ENCODE assay signal across 9 cellular contexts in the genomic region with DNA sequence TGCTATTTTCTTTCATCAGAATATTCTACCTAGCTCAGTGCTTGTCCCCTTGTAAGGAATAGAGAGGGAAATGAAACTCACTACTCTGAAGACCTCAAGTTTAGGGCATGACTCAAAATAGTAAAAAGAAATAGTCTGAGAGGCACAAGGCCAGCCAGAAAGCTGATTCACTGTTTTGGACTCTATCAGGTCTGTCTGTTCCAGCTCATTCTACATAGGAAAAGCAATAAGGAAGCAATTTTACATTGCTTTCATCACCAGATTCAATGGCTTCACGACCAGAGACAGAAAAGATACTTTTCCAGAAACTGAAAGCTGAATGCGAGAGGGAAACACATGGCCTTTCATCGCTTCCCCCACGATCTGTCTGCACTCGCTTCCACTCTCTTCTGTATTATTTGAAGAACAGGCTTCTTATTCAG.
DNase-seq lines count a peak whose midpoint lies in the region; ATAC-seq and TF ChIP-seq lines count a peak whose summit lies in the region.
"Had no signal": no experiment of that assay in that cellular context is flagged by ENCODE, and none has a peak within 500 bp of the region (broad histone marks: within the 10 kb centered on the region; RNA-seq: fewer than 3 reads in every experiment).

No MANE protein-coding gene starts in this region.

- WGBS in SK-N-SH (ENCODE audit: low lambda C conversion rate): 60% methylated on average over 5 of the region's 5 CpGs
- WGBS in lung, 2 donors: 61 to 63% methylated on average over 5 of the region's 5 CpGs

- no peak for TF ChIP-seq EP300 in SK-N-SH (IDR thresholded peaks at IDR 0.05; ENCODE audit: borderline replicate concordance in 1 of 2, low read depth in 1 of 2, low read length in 1 of 2)

- TF ChIP-seq RAD21 in SK-N-SH (IDR thresholded peaks at IDR 0.05; ENCODE audit: low read length): no peak

- peaks cover 0 to 5% of the 10 kb centered on the region in 2 experiments; a peak in 1 of 4 replicates for H3K4me1 ChIP-seq in SK-N-SH (ENCODE audit: control insufficient read depth in 1 of 2, insufficient read depth in 2 of 2, low read depth in 1 of 2, low read length in 1 of 2)
- H3K4me1 ChIP-seq in lung (ENCODE audit: control insufficient read depth in 2 of 2, insufficient read depth in 2 of 2, low read length in 2 of 2): peaks cover 0 to 6% of the 10 kb centered on the region in 2 donors

- H3K9me3 ChIP-seq in SK-N-SH: no peaks in the 10 kb centered on the region
- H3K9me3 ChIP-seq in lung (ENCODE audit: control insufficient read depth in 2 of 2, insufficient read depth in 1 of 2, low read length in 1 of 2): no peaks in the 10 kb centered on the region

- H3K36me3 ChIP-seq in SK-N-SH (replicated peaks in 1 of 2; ENCODE audit: control insufficient read depth in 1 of 2, insufficient read depth in 2 of 2, low read length in 1 of 2) (no peaks in the 10 kb centered on the region), lung (ENCODE audit: control insufficient read depth in 2 of 2, insufficient read depth in 2 of 2, low read length in 2 of 2) (no peaks in the 10 kb centered on the region)

- peak overlapping the region; percentile 9; the same call in 1 of the 2 replicates for H3K4me2 ChIP-seq in SK-N-SH

- POLR2A ChIA-PET in SK-N-SH (lab: Yijun Ruan, JAX): no interaction called here

- DNase-seq in SK-N-SH (no peak), lung (ENCODE audit: low spot score) (no peak), GOT3 (lab: John Stamatoyannopoulos, UW) (no peak), NCI-H82 (lab: John Stamatoyannopoulos, UW) (no peak)
- no peak for DNase-seq in NK-92 treated with Interleukin-12 subunit alpha and Interleukin-12 subunit beta, amount 100 ng/mL, for 24 hours (lab: John Stamatoyannopoulos, UW)
- DNase-seq in stimulated activated CD8-positive, alpha-beta memory T cell treated with anti-CD3 and anti-CD28 coated beads, Interleukin-4, amount 100 ng/mL, for 48 hours: no peak

- H3K27ac ChIP-seq in SK-N-SH (ENCODE audit: low read depth in 2 of 2, low read length in 1 of 2): peak overlapping the region in 1 of 2 experiments; percentile 65; a peak in 2 of 4 replicates
- H3K27ac ChIP-seq in lung (ENCODE audit: low read depth in 1 of 2, low read length in 1 of 2): peak overlapping the region in 1 of 2 donors; percentile 40

- H3F3A ChIP-seq in SK-N-SH (replicated peaks; ENCODE audit: insufficient read depth): peaks cover 13% of the 10 kb centered on the region

- H3K79me2 ChIP-seq in SK-N-SH (ENCODE audit: insufficient read depth): no peaks in the 10 kb centered on the region

- TF ChIP-seq CTCF in SK-N-SH (IDR thresholded peaks at IDR 0.05) (no peak), lung (IDR thresholded peaks at IDR 0.05; ENCODE audit: control extremely low read depth, extremely low read depth) (no peak)

- no peaks in the 10 kb centered on the region for H3K9me2 ChIP-seq in SK-N-SH

- H3K9ac ChIP-seq in SK-N-SH: no peak overlapping the region

- CTCF ChIA-PET in SK-N-SH (lab: Yijun Ruan, JAX): interaction anchor here (0.8 kb wide), 1 partner anchor 66 kb away, joined by 4 read pairs; no protein-coding TSS in a partner anchor

- ATAC-seq in GM18520 (IDR thresholded peaks at IDR 0.05; ENCODE audit: unreplicated experiment) (peak; percentile 97), HG02970 (IDR thresholded peaks at IDR 0.05; ENCODE audit: low FRiP score, unreplicated experiment) (peak; percentile 99), lung (ENCODE audit: insufficient read depth, low FRiP score) (peak; percentile 53)
- ATAC-seq: K562 had no signal

- H3K27me3 ChIP-seq in SK-N-SH (ENCODE audit: insufficient read depth): no peaks in the 10 kb centered on the region
- H3K27me3 ChIP-seq in lung (ENCODE audit: control insufficient read depth, insufficient read depth): no peaks in the 10 kb centered on the region

- H4K20me1 ChIP-seq in SK-N-SH (ENCODE audit: insufficient read depth): no peaks in the 10 kb centered on the region

- H3K4me3 ChIP-seq in SK-N-SH (ENCODE audit: low read depth in 2 of 2, low read length in 1 of 2) (no peak overlapping the region), lung (no peak overlapping the region)
- H3K4me3 ChIP-seq: K562 had no signal

- no peak overlapping the region; the same call in 1 of the 2 replicates for H2AFZ ChIP-seq in SK-N-SH (ENCODE audit: low read depth)

TF ChIP-seq in SK-N-SH, 30 proteins besides CTCF, POLR2A, EP300 and RAD21:
- TF ChIP-seq NFIC (IDR thresholded peaks at IDR 0.05; ENCODE audit: borderline replicate concordance) (peak; percentile 54; the same call in 1 of the 2 replicates), MXI1 (IDR thresholded peaks at IDR 0.05; ENCODE audit: low read depth, low read length) (no peak), CHD2 (IDR thresholded peaks at IDR 0.05; ENCODE audit: low read length, partially characterized antibody) (no peak), FOSL2 (IDR thresholded peaks at IDR 0.05; ENCODE audit: borderline replicate concordance, low read depth) (peak; percentile 62; the same call in 1 of the 2 replicates), JUND (IDR thresholded peaks at IDR 0.05) (peak; percentile 25), TCF12 (IDR thresholded peaks at IDR 0.05) (peak; percentile 42), MEF2A (IDR thresholded peaks at IDR 0.05; ENCODE audit: borderline replicate concordance, low read depth) (no peak)
- TF ChIP-seq, protein P1, sequence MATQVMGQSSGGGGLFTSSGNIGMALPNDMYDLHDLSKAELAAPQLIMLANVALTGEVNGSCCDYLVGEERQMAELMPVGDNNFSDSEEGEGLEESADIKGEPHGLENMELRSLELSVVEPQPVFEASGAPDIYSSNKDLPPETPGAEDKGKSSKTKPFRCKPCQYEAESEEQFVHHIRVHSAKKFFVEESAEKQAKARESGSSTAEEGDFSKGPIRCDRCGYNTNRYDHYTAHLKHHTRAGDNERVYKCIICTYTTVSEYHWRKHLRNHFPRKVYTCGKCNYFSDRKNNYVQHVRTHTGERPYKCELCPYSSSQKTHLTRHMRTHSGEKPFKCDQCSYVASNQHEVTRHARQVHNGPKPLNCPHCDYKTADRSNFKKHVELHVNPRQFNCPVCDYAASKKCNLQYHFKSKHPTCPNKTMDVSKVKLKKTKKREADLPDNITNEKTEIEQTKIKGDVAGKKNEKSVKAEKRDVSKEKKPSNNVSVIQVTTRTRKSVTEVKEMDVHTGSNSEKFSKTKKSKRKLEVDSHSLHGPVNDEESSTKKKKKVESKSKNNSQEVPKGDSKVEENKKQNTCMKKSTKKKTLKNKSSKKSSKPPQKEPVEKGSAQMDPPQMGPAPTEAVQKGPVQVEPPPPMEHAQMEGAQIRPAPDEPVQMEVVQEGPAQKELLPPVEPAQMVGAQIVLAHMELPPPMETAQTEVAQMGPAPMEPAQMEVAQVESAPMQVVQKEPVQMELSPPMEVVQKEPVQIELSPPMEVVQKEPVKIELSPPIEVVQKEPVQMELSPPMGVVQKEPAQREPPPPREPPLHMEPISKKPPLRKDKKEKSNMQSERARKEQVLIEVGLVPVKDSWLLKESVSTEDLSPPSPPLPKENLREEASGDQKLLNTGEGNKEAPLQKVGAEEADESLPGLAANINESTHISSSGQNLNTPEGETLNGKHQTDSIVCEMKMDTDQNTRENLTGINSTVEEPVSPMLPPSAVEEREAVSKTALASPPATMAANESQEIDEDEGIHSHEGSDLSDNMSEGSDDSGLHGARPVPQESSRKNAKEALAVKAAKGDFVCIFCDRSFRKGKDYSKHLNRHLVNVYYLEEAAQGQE (IDR thresholded peaks at IDR 0.05; ENCODE audit: low read depth, low read length): no peak
- TF ChIP-seq, protein P2, sequence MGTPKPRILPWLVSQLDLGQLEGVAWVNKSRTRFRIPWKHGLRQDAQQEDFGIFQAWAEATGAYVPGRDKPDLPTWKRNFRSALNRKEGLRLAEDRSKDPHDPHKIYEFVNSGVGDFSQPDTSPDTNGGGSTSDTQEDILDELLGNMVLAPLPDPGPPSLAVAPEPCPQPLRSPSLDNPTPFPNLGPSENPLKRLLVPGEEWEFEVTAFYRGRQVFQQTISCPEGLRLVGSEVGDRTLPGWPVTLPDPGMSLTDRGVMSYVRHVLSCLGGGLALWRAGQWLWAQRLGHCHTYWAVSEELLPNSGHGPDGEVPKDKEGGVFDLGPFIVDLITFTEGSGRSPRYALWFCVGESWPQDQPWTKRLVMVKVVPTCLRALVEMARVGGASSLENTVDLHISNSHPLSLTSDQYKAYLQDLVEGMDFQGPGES (IDR thresholded peaks at IDR 0.05; ENCODE audit: low read depth, low read length): no peak
- TF ChIP-seq, protein P3, sequence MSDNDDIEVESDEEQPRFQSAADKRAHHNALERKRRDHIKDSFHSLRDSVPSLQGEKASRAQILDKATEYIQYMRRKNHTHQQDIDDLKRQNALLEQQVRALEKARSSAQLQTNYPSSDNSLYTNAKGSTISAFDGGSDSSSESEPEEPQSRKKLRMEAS (IDR thresholded peaks at IDR 0.05; ENCODE audit: low read depth): peak; percentile 33
